8 cellular contexts compared by ENCODE assay signal in the genomic region with DNA sequence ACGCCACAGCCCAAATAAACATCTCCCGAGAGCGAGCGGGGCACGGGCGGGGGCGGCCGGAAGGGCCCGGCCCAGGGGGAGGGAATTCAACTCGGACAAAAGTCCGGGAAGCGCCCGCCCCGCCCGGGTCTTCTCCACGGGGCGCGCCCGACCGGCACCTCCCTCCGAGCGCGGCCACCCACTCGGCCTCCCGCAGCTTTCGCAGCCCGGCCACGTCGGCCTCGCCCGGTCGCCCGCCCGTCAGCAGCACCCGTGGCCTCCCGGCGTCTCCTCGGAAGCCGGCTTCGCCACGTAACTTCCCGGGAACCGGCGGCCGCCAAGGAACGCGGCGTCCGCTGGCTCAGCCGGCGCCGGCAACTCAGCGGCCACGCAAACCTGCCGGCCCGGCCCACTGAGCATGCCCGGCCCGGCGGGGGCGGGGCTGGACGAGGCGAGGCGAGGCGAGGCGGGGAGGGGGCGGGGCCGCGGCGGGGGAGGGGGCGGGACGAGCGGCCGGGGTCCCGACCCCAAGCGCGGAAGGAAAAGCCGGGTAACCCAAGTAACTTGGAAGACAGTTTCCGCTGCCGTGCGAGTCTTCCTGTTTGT. TPM values are rescaled to one million over a fixed set of nuclear protein-coding genes. Genes with fewer than 3 reads are reported as not detected.
DNase-seq lines count a peak whose midpoint lies in the region; ATAC-seq, FAIRE-seq and TF ChIP-seq lines count a peak whose summit lies in the region.

Gene TJP1 (minus strand): TSS at position 369 of the 585 bp plus-strand sequence. CDS start 440 bp downstream, outside the sequence.

- no peaks in the 10 kb centered on the region for H3K27me3 ChIP-seq in AG04450 (ENCODE audit: control insufficient read depth, insufficient read depth, low read length)
- H3K27me3 ChIP-seq in keratinocyte (ENCODE audit: control insufficient read depth, extremely low read depth, insufficient read depth, low read length): no peaks in the 10 kb centered on the region
- no peaks in the 10 kb centered on the region for H3K27me3 ChIP-seq in skeletal muscle satellite cell (ENCODE audit: control insufficient read depth, insufficient read depth, low read length)

- CTCF ChIA-PET in AG04450 (lab: Charles Lee): interaction anchor here (1.2 kb wide), 1 partner anchor 103 kb away, joined by 5 read pairs; no protein-coding TSS in a partner anchor

- H3K36me3 ChIP-seq in keratinocyte (ENCODE audit: control insufficient read depth in 2 of 2, extremely low read depth in 1 of 2, insufficient read depth in 2 of 2, low read length in 2 of 2) (no peaks in the 10 kb centered on the region), skeletal muscle satellite cell (ENCODE audit: insufficient read depth, low read length) (no peaks in the 10 kb centered on the region)

- H3K4me2 ChIP-seq in keratinocyte (ENCODE audit: control insufficient read depth, extremely low read depth, insufficient read depth, low read depth, low read length): peak within 1 kb of the TSS; percentile 94
- H3K4me2 ChIP-seq in skeletal muscle satellite cell (ENCODE audit: low read length): peak within 1 kb of the TSS; percentile 88

- H3K4me3 ChIP-seq in AG04450 (ENCODE audit: low read depth, low read length): peak within 1 kb of the TSS; percentile 81
- peak within 1 kb of the TSS; percentile 90 for H3K4me3 ChIP-seq in coronary artery
- peak within 1 kb of the TSS; percentile 64 to 92 (median 90) for H3K4me3 ChIP-seq in keratinocyte (ENCODE audit: control insufficient read depth in 2 of 3, extremely low read depth in 1 of 3, insufficient read depth in 2 of 3, low read depth in 1 of 3, low read length in 3 of 3)
- peak within 1 kb of the TSS; percentile 93 for H3K4me3 ChIP-seq in skeletal muscle satellite cell (ENCODE audit: low read length)

- DNase-seq in AG04450 (ENCODE audit: low read depth, low spot score): peak; percentile 23
- peak; percentile 50 for DNase-seq in H4 (ENCODE audit: low spot score)
- DNase-seq in NCI-H82 (lab: John Stamatoyannopoulos, UW): peak; percentile 82
- DNase-seq in coronary artery (ENCODE audit: low spot score): peak; percentile 85
- DNase-seq in keratinocyte (ENCODE audit: low read depth, low spot score): no peak

- H3K79me2 ChIP-seq in keratinocyte (ENCODE audit: control insufficient read depth, insufficient read depth, low read length): peaks cover 44% of the 10 kb centered on the region

- peaks cover 3% of the 10 kb centered on the region for H4K20me1 ChIP-seq in keratinocyte (ENCODE audit: control insufficient read depth, extremely low read depth, insufficient read depth, low read length)

- no peak for ATAC-seq in GM19467 (IDR thresholded peaks at IDR 0.05; ENCODE audit: unreplicated experiment)
- no peak for ATAC-seq in activated CD4-positive, CD25-positive, alpha-beta regulatory T cell treated with anti-CD3 and anti-CD28 coated beads, Interleukin-2, amount 50 U/mL, for 24 hours

- no peaks in the 10 kb centered on the region for H3K9me1 ChIP-seq in keratinocyte (ENCODE audit: control insufficient read depth, extremely low read depth, insufficient read depth, low read length)

- dilution Hi-C loops in keratinocyte (cut with MboI; ENCODE audit: extremely low pct_ligation_motif_present, low sequenced_read_pairs): no loop called here

- H2AFZ ChIP-seq in keratinocyte (ENCODE audit: control insufficient read depth, low read length): peak within 1 kb of the TSS; percentile 93

- no peaks in the 10 kb centered on the region; the same call in 1 of the 2 replicates for H3K9me3 ChIP-seq in AG04450 (ENCODE audit: control insufficient read depth, insufficient read depth, low read length)
- H3K9me3 ChIP-seq in keratinocyte (ENCODE audit: control insufficient read depth, low read depth, low read length): no peaks in the 10 kb centered on the region
- no peaks in the 10 kb centered on the region for H3K9me3 ChIP-seq in skeletal muscle satellite cell (replicated peaks; ENCODE audit: low read length)

- H3K27ac ChIP-seq in AG04450 (ENCODE audit: low read depth, low read length) (peak within 1 kb of the TSS; percentile 86), coronary artery (peak within 1 kb of the TSS; percentile 93 to 97), keratinocyte (ENCODE audit: control insufficient read depth, insufficient read depth, low read length) (peak within 1 kb of the TSS; percentile 94)

- H3K9ac ChIP-seq in keratinocyte (ENCODE audit: control insufficient read depth, extremely low read depth, insufficient read depth, low read length) (peak within 1 kb of the TSS; percentile 88), skeletal muscle satellite cell (ENCODE audit: low read depth, low read length) (peak within 1 kb of the TSS; percentile 95)

- H3K4me1 ChIP-seq in keratinocyte (ENCODE audit: control insufficient read depth, extremely low read depth, insufficient read depth, low read length): peaks cover 33% of the 10 kb centered on the region
- peaks cover 23% of the 10 kb centered on the region for H3K4me1 ChIP-seq in skeletal muscle satellite cell (ENCODE audit: control insufficient read depth, insufficient read depth, low read length)

- POLR2A ChIA-PET in AG04450 (lab: Yijun Ruan, JAX): interaction anchor here (1.2 to 1.9 kb wide), 5 partner anchors 66 to 253 kb away, joined by 4 to 11 read pairs (median 8); no protein-coding TSS in a partner anchor

- no peak for TF ChIP-seq CTCF in AG04450 (IDR thresholded peaks at IDR 0.05; ENCODE audit: low read depth, low read length)
- no peak for TF ChIP-seq CTCF in coronary artery (IDR thresholded peaks at IDR 0.05)
- no peak for TF ChIP-seq CTCF in keratinocyte (optimal IDR thresholded peaks at IDR 0.05 in 1 of 3, IDR thresholded peaks at IDR 0.05 in 1 of 3, conservative IDR thresholded peaks at IDR 0.05 in 1 of 3; ENCODE audit: extremely low read depth in 1 of 3, insufficient read depth in 2 of 3, low read length in 3 of 3)

- FAIRE-seq in keratinocyte (lab: Jason Lieb, UNC): no peak

RNA-seq across cellular contexts. Expression of gene TJP1, which starts in this region (rescaled TPM):
- 72.7 and 99.6 TPM in 2 replicates for polyA plus RNA-seq in AG04450 (2011; rRNA removed)
- polyA minus RNA-seq in AG04450 (2011; rRNA and poly(A)+ RNA removed): 99.7 and 134 TPM in 2 replicates
- total RNA-seq in H4 (2014; rRNA removed; shearing (Covaris generic)): 23.3 and 27.3 TPM in 2 replicates
- polyA plus RNA-seq in keratinocyte: 39.4 to 70.0 TPM (median 54.7 TPM) in 3 replicates
- 115 TPM for polyA plus RNA-seq in keratinocyte (2011; ENCODE audit: low read depth)
- polyA plus RNA-seq in keratinocyte (2011; cell fraction: cytosol; rRNA removed): 28.7 and 46.3 TPM in 2 replicates
- 76.1 and 86.3 TPM in 2 replicates for polyA plus RNA-seq in keratinocyte (2011; cell fraction: nucleus; rRNA removed)
- 49.3 and 56.8 TPM in 2 replicates for polyA plus RNA-seq in keratinocyte (2012; ENCODE audit: low replicate concordance)
- 63.8 to 113 TPM (median 72.8 TPM) in 3 replicates for polyA minus RNA-seq in keratinocyte
- polyA minus RNA-seq in keratinocyte (2011; cell fraction: cytosol; rRNA and poly(A)+ RNA removed): 37.4 TPM
- 77.6 and 146 TPM in 2 replicates for polyA minus RNA-seq in keratinocyte (2011; cell fraction: nucleus; rRNA and poly(A)+ RNA removed)
- total RNA-seq in skeletal muscle satellite cell (2012; rRNA removed): 36.0 and 50.0 TPM in 2 replicates
